In the genomic region with DNA sequence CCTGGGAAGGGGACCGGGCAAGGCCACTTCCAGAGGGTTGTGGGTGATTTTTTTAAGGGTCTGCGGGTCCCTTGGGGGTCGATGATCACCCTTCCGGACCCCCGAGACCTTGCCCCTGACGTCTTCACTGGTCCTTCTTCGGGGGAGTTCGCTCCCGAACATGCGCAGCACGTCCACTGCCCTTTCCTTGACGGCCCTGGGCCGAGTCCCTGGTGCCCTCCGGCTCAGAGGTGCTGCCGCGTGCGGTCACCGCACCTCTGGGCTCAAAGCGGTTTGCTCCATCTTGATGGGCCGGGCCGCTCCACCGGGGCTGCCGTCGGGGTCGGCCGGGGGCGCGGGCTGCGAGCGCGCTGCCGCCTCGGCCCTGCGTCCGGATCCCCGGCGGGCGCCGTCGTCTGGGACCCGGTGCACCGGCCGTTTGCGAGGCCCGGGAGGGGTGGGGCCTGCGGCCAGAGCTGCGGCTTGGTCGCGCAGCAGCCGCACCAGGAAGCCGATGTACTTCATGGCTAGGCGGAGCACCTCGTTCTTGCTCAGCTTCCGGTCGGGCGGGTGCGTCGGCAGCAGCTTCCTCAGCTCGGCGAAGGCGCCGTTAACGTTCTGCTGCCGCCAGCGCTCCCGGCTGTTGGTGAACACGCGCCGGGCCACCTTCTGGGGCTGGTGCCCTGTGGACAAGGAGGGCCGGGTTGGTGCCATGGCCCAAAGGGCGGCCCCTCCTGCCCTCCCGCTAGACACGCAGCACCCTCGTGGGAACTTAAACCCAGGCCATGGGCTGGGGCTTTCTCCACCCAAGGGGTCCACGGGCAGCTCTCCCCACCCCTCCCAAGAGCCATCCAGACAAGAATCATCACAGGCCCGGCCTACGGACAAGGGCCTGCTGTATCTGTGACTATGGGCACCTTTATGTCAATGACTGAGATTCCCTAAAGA, we compare ENCODE assay signal across 8 cellular contexts. TPM values are rescaled to one million over a fixed set of nuclear protein-coding genes. Genes with fewer than 3 reads are reported as not detected.
A peak's percentile ranks its signal among the peaks of the same experiment; 100 is the strongest.
DNase-seq lines count a peak whose midpoint lies in the region; ATAC-seq and TF ChIP-seq lines count a peak whose summit lies in the region.

No MANE protein-coding gene starts in this region.

- H3K36me3 Mint-ChIP-seq in Calu3 (ENCODE audit: insufficient read depth, unreplicated experiment): peaks cover 24% of the 10 kb centered on the region

- TF ChIP-seq CTCF in Calu3 (IDR thresholded peaks at IDR 0.05; ENCODE audit: unreplicated experiment) (no peak), foreskin fibroblast (IDR thresholded peaks at IDR 0.05; ENCODE audit: low read depth, low read length) (no peak), prostate gland (IDR thresholded peaks at IDR 0.05) (no peak)

- peak overlapping the region; percentile 84 to 88 for H3K27ac ChIP-seq in prostate gland

- no peaks in the 10 kb centered on the region for H3K27me3 Mint-ChIP-seq in Calu3 (ENCODE audit: unreplicated experiment)

- DNase-seq in Calu3 (peak; percentile 29), NCI-H2029 (lab: John Stamatoyannopoulos, UW) (peak; percentile 66), activated T-cell treated with anti-CD3 and anti-CD28 coated beads for 24 hours (ENCODE audit: low read depth) (peak; percentile 57), foreskin fibroblast (peak; percentile 48 to 77), prostate gland (ENCODE audit: low spot score) (no peak)

- H3K4me1 ChIP-seq in prostate gland (replicated peaks): peaks cover 9% of the 10 kb centered on the region

- CTCF ChIA-PET in Calu3 (lab: Charles Lee): no interaction called here

- no peaks in the 10 kb centered on the region for H3K4me1 Mint-ChIP-seq in Calu3 (ENCODE audit: low read depth, unreplicated experiment)

- intact Hi-C loops in Calu3 (cut with micrococcal nuclease; ENCODE audit: unreplicated experiment): no loop called here
- intact Hi-C loops in prostate gland (cut with DNase I): no loop called here

- 51% methylated on average over 60 of the region's 77 CpGs for WGBS in prostate gland

- H3K9me3 Mint-ChIP-seq in Calu3 (ENCODE audit: low read depth, unreplicated experiment): no peaks in the 10 kb centered on the region

- H3K36me3 ChIP-seq in prostate gland: peaks cover 5 to 12% of the 10 kb centered on the region in 2 donors

- H3K4me3 ChIP-seq in foreskin fibroblast (ENCODE audit: low read depth in 1 of 2, low read length in 2 of 2): no peak overlapping the region
- H3K4me3 ChIP-seq in prostate gland: peak overlapping the region; percentile 7 to 29

- no TSS peak for BruUV-seq in Calu3 (replicated peaks; lab: Mats Ljungman, UMichigan)

- no peak for TF ChIP-seq POLR2A in prostate gland (IDR thresholded peaks at IDR 0.05)

- peak overlapping the region; percentile 61 for H3K4me3 Mint-ChIP-seq in Calu3 (ENCODE audit: low read depth, unreplicated experiment)

- no peak for ATAC-seq in HG02885 (IDR thresholded peaks at IDR 0.05; ENCODE audit: poor library complexity, unreplicated experiment)
- ATAC-seq in HG03460 (IDR thresholded peaks at IDR 0.05; ENCODE audit: unreplicated experiment): no peak
- no peak for ATAC-seq in HG03469 (IDR thresholded peaks at IDR 0.05; ENCODE audit: unreplicated experiment)

- H3K9me3 ChIP-seq in prostate gland: no peaks in the 10 kb centered on the region

- H3K27ac Mint-ChIP-seq in Calu3 (ENCODE audit: unreplicated experiment): no peak overlapping the region

- no peaks in the 10 kb centered on the region for H3K27me3 ChIP-seq in prostate gland (replicated peaks; ENCODE audit: insufficient read depth)

RNA-seq across cellular contexts. Expression of gene LYL1, which starts 3.3 kb away (rescaled TPM):
- total RNA-seq in Calu3 (2022): 0.32 TPM in 1 of 2 replicates, not detected in the other
- 10 to 100 TPM in 1 of 2 donors, 1 to 10 TPM in 1; 4.6 to 13.3 TPM for total RNA-seq in prostate gland

RNA-seq across cellular contexts. Expression of gene TRMT1, which starts 17.2 kb away (rescaled TPM):
- 36.5 and 40.2 TPM in 2 replicates for total RNA-seq in Calu3 (2022)
- total RNA-seq in prostate gland: 10 to 100 TPM; 23.3 to 55.4 TPM

RNA-seq across cellular contexts. Expression of gene NACC1, which starts 18.7 kb away (rescaled TPM):
- total RNA-seq in Calu3 (2022) (80.9 and 83.1 TPM in 2 replicates), prostate gland (10 to 100 TPM; 52.4 to 91.9 TPM)

RNA-seq across cellular contexts. Expression of gene STX10, which starts 50.8 kb away (rescaled TPM):
- total RNA-seq in Calu3 (2022) (52.3 and 52.7 TPM in 2 replicates), prostate gland (10 to 100 TPM; 42.5 to 48.6 TPM)

RNA-seq across cellular contexts. Expression of gene IER2, which starts 50.9 kb away (rescaled TPM):
- 96.3 and 108 TPM in 2 replicates for total RNA-seq in Calu3 (2022)
- 10 to 100 TPM; 34.7 to 75.7 TPM for total RNA-seq in prostate gland

Comparison
In these comparisons a context has a peak if more than half of its experiments do, and no peak if none do; other contexts are left out.
1. H3K4me3 ChIP-seq: peak in prostate gland (2 of 2); none in foreskin fibroblast (0 of 2).